In the genomic region with DNA sequence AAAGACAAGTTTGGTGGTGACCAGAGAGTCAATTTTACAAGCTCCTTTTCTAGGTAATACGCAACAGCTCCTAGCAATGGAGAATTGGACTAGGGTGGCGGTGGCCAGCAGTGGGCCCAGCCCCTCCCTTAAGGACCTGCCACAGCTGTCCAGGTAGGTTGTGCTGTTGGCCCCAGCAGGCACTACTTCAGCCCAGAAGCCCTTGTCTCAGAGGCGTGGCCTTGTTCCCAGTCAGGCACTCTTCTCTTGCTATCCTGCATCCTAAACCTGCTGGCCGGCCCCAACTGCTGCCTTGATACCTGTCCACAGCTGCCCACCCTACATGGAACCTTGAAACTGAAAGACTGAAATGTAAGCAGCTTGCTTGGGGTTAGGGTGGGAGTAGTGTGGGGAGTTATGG, we compare ENCODE assay signal across 10 cellular contexts. TPM values are rescaled to one million over a fixed set of nuclear protein-coding genes. Genes with fewer than 3 reads are reported as not detected.
A peak's percentile ranks its signal among the peaks of the same experiment; 100 is the strongest.
DNase-seq lines count a peak whose midpoint lies in the region; ATAC-seq and TF ChIP-seq lines count a peak whose summit lies in the region.
"Had no signal": no experiment of that assay in that cellular context is flagged by ENCODE, and none has a peak within 500 bp of the region (broad histone marks: within the 10 kb centered on the region; RNA-seq: fewer than 3 reads in every experiment).

No MANE protein-coding gene starts in this region.

- peaks cover 17% of the 10 kb centered on the region for H3K4me1 Mint-ChIP-seq in activated naive CD4-positive, alpha-beta T cell treated with anti-CD3 and anti-CD28 coated beads, Interleukin-2, amount 10 ng/mL, durations not matched to agents 7 days and 5 days
- H3K4me1 Mint-ChIP-seq in T-helper 17 cell (peaks cover 11% of the 10 kb centered on the region), memory B cell (peaks cover 6% of the 10 kb centered on the region)

- H3K4me1 ChIP-seq in tibial nerve (peaks cover 0 to 32% (median 16%) of the 10 kb centered on the region in 4 donors), SJCRH30 (peaks cover 7% of the 10 kb centered on the region)

- TF ChIP-seq EP300 in tibial nerve (IDR thresholded peaks at IDR 0.05), result no peak

- no peak overlapping the region for H3K27ac Mint-ChIP-seq in activated naive CD4-positive, alpha-beta T cell treated with anti-CD3 and anti-CD28 coated beads, Interleukin-2, amount 10 ng/mL, durations not matched to agents 7 days and 5 days
- peak overlapping the region; percentile 3 for H3K27ac Mint-ChIP-seq in T-helper 17 cell
- H3K27ac Mint-ChIP-seq in memory B cell, result no peak overlapping the region

- 90 to 93% methylated on average over 4 of the region's 4 CpGs for WGBS in tibial nerve, 2 donors

- H3K4me3 Mint-ChIP-seq in activated naive CD4-positive, alpha-beta T cell treated with anti-CD3 and anti-CD28 coated beads, Interleukin-2, amount 10 ng/mL, durations not matched to agents 7 days and 5 days, result peak overlapping the region; percentile 46
- H3K4me3 Mint-ChIP-seq in T-helper 17 cell, result peak overlapping the region; percentile 79
- H3K4me3 Mint-ChIP-seq in memory B cell, result peak overlapping the region; percentile 85

- no peak for ATAC-seq in T-helper 17 cell
- ATAC-seq in memory B cell (ENCODE audit: low read depth), result no peak
- no peak for ATAC-seq in HG02970 (IDR thresholded peaks at IDR 0.05; ENCODE audit: low FRiP score, unreplicated experiment)

- peaks cover 16% of the 10 kb centered on the region for H3K27me3 Mint-ChIP-seq in activated naive CD4-positive, alpha-beta T cell treated with anti-CD3 and anti-CD28 coated beads, Interleukin-2, amount 10 ng/mL, durations not matched to agents 7 days and 5 days
- no peaks in the 10 kb centered on the region for H3K27me3 Mint-ChIP-seq in T-helper 17 cell
- no peaks in the 10 kb centered on the region for H3K27me3 Mint-ChIP-seq in memory B cell

- peaks cover 0 to 16% (median 0%) of the 10 kb centered on the region in 3 donors for H3K36me3 ChIP-seq in tibial nerve
- no peaks in the 10 kb centered on the region for H3K36me3 ChIP-seq in SJCRH30

- H3K4me3 ChIP-seq in tibial nerve (no peak overlapping the region), SJCRH30 (no peak overlapping the region)
- H3K4me3 ChIP-seq: SJSA1 had no signal

- no peaks in the 10 kb centered on the region for H3K9me3 ChIP-seq in T-helper 17 cell (ENCODE audit: control insufficient read depth, low read length, poor library complexity, severe bottlenecking)
- H3K9me3 ChIP-seq in tibial nerve, result no peaks in the 10 kb centered on the region
- no peaks in the 10 kb centered on the region for H3K9me3 ChIP-seq in SJCRH30 (replicated peaks)
- H3K9me3 ChIP-seq: SJSA1 had no signal

- H3K36me3 Mint-ChIP-seq in activated naive CD4-positive, alpha-beta T cell treated with anti-CD3 and anti-CD28 coated beads, Interleukin-2, amount 10 ng/mL, durations not matched to agents 7 days and 5 days, result peaks cover 2% of the 10 kb centered on the region
- H3K36me3 Mint-ChIP-seq in T-helper 17 cell (ENCODE audit: low read depth) (no peaks in the 10 kb centered on the region), memory B cell (no peaks in the 10 kb centered on the region)

- no peaks in the 10 kb centered on the region for H3K27me3 ChIP-seq in tibial nerve
- H3K27me3 ChIP-seq in SJCRH30, result no peaks in the 10 kb centered on the region
- H3K27me3 ChIP-seq: SJSA1 had no signal

- TF ChIP-seq CTCF in tibial nerve (IDR thresholded peaks at IDR 0.05), result no peak

- H3K27ac ChIP-seq in tibial nerve, result peak overlapping the region in 3 of 4 donors; percentile 86 to 95 (median 94)
- H3K27ac ChIP-seq in SJCRH30, result no peak overlapping the region
- H3K27ac ChIP-seq: SJSA1 had no signal

- no peaks in the 10 kb centered on the region for H3K9me3 Mint-ChIP-seq in activated naive CD4-positive, alpha-beta T cell treated with anti-CD3 and anti-CD28 coated beads, Interleukin-2, amount 10 ng/mL, durations not matched to agents 7 days and 5 days
- H3K9me3 Mint-ChIP-seq in memory B cell, result no peaks in the 10 kb centered on the region

- CTCF ChIA-PET in activated naive CD4-positive, alpha-beta T cell treated with anti-CD3 and anti-CD28 coated beads, Interleukin-2, amount 10 ng/mL, durations not matched to agents 7 days and 5 days (lab: Charles Lee), result interaction anchor here (1.2 to 9.8 kb wide), 7 partner anchors 9 to 91 kb away, joined by 3 to 110 read pairs (median 8); no protein-coding TSS in a partner anchor

- TF ChIP-seq POLR2A in tibial nerve (IDR thresholded peaks at IDR 0.05), result no peak

- no peak for DNase-seq in activated naive CD4-positive, alpha-beta T cell treated with anti-CD3 and anti-CD28 coated beads, Interleukin-2, amount 10 ng/mL, durations not matched to agents 7 days and 5 days
- no peak for DNase-seq in activated naive CD4-positive, alpha-beta T cell treated with Interleukin-2 at 50 U/mL for 16 hours
- no peak for DNase-seq in T-helper 17 cell
- DNase-seq in memory B cell (ENCODE audit: low spot score in 2 of 2), result no peak
- DNase-seq in tibial nerve (ENCODE audit: low spot score in 2 of 2), result no peak
- no peak for DNase-seq in Ammon's horn (ENCODE audit: low spot score)
- no peak for DNase-seq in SJCRH30
- DNase-seq: DMS79 had no signal

RNA-seq across cellular contexts. Expression of gene GALK1, which starts 1.0 kb away (rescaled TPM):
- total RNA-seq in T-helper 17 cell, result 1 to 10 TPM; 9.6 to 9.7 TPM
- 10 to 100 TPM; 54.5 to 57.5 (median 55.6) TPM for total RNA-seq in tibial nerve
- 29.0 and 31.5 TPM in 2 replicates for total RNA-seq in SJCRH30 (2014; rRNA removed; shearing (Covaris generic))

RNA-seq across cellular contexts. Expression of gene UNK, which starts 18.6 kb away (rescaled TPM):
- total RNA-seq in T-helper 17 cell (10 to 100 TPM; 30.3 to 33.4 TPM), tibial nerve (10 to 100 TPM; 30.2 to 53.4 (median 36.2) TPM)
- 40.6 and 51.4 TPM in 2 replicates for total RNA-seq in SJCRH30 (2014; rRNA removed; shearing (Covaris generic))

RNA-seq across cellular contexts. Expression of gene ITGB4, which starts 44.7 kb away (rescaled TPM):
- total RNA-seq in T-helper 17 cell, result under 1 TPM in 1 of 2 donors, not detected in 1; 0.72 TPM
- total RNA-seq in tibial nerve, result 100 to 1,000 TPM; 211 to 335 (median 233) TPM
- total RNA-seq in SJCRH30 (2014; rRNA removed; shearing (Covaris generic)), result 4.3 and 8.8 TPM in 2 replicates
- total RNA-seq: SJSA1 had no signal

Comparison
In these comparisons a context has a peak if more than half of its experiments do, and no peak if none do; other contexts are left out.
1. RNA of gene ITGB4, which starts 44.7 kb away (total RNA-seq): 211 to 335 TPM in tibial nerve; 4.3 to 8.8 TPM in SJCRH30 and 0.72 TPM in T-helper 17 cell; every median in the first group is over 10 times any median in the second.
2. Peak in every context shown above with its lines, with median percentiles within 50 percentile points of each other: H3K4me3 Mint-ChIP-seq.